20 cellular contexts compared by ENCODE assay signal in the genomic region with DNA sequence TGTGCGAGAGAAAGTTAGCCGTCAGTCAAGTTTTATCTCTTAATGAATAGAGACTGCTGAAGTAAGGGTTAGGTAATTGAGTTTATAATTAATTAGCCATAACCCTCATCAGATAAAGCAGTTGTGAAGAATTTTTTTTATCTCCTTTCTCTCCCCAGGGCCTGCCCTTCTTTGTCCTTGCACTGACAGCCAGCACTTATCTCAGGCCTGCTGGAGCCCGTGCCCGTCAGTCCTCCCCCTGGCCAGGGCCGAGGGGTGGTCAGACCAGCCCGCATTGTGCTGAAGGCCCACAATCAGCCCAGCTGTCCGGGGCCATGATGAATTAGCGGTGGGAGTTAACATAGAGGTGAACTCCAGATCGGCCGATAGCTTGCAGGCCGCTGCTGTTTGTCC.
DNase-seq lines count a peak whose midpoint lies in the region; ATAC-seq and TF ChIP-seq lines count a peak whose summit lies in the region.
"Had no signal": no experiment of that assay in that cellular context is flagged by ENCODE, and none has a peak within 500 bp of the region (broad histone marks: within the 10 kb centered on the region; RNA-seq: fewer than 3 reads in every experiment).

No MANE protein-coding gene starts in this region.

- H3K9me3 Mint-ChIP-seq in activated T-cell treated with anti-CD3 and anti-CD28 coated beads, Interleukin-2, amount 50 U/mL, for 24 hours: no peaks in the 10 kb centered on the region

- H3K4me3 ChIP-seq in ectodermal cell (ENCODE audit: insufficient read depth, low read depth, low read length): no peak overlapping the region
- no peak overlapping the region for H3K4me3 ChIP-seq in esophagus muscularis mucosa
- H3K4me3 ChIP-seq: MG63, Peyer's patch had no signal

- H3K27me3 ChIP-seq in ectodermal cell (ENCODE audit: control insufficient read depth, insufficient read depth, low read length, poor library complexity, severe bottlenecking) (no peaks in the 10 kb centered on the region), esophagus muscularis mucosa (no peaks in the 10 kb centered on the region)
- H3K27me3 ChIP-seq: MG63, Peyer's patch had no signal

- ATAC-seq in GM19452 (IDR thresholded peaks at IDR 0.05; ENCODE audit: unreplicated experiment): no peak
- ATAC-seq: HCT116 had no signal

- TF ChIP-seq EP300 in esophagus muscularis mucosa (IDR thresholded peaks at IDR 0.05): no peak

- no peak for TF ChIP-seq CTCF in esophagus muscularis mucosa (IDR thresholded peaks at IDR 0.05)

- intact Hi-C loops in esophagus muscularis mucosa (cut with DNase I): no loop called here

- peaks cover 3% of the 10 kb centered on the region for H3K27me3 Mint-ChIP-seq in activated T-cell treated with anti-CD3 and anti-CD28 coated beads, Interleukin-2, amount 50 U/mL, for 24 hours
- H3K27me3 Mint-ChIP-seq: CD4-positive, CD25-positive, alpha-beta regulatory T cell had no signal

- H3K4me1 ChIP-seq in ectodermal cell (ENCODE audit: control insufficient read depth, insufficient read depth, low read length) (peaks cover 20% of the 10 kb centered on the region), esophagus muscularis mucosa (peaks cover 0 to 4% (median 1%) of the 10 kb centered on the region in 4 donors)
- H3K4me1 ChIP-seq: Caco-2, Peyer's patch had no signal

- DNase-seq in SK-N-DZ (ENCODE audit: low spot score) (peak; percentile 37), mesenteric fat pad (ENCODE audit: low spot score) (peak; percentile 81), retina (peak; percentile 71), esophagus muscularis mucosa (ENCODE audit: extremely low spot score) (no peak)
- no peak for DNase-seq in activated T-cell treated with anti-CD3 and anti-CD28 coated beads, Interleukin-2, amount 50 U/mL, for 24 hours
- DNase-seq: Caco-2; CD4-positive, CD25-positive, alpha-beta regulatory T cell; DMS53; IMR-90; Karpas-422; MG63; NCI-H1092; NCI-H2107; NCI-H226; NCI-H524 treated with DMSO at 0.1 percent for 48 hours; Peyer's patch; SHP77 had no signal

- H3K36me3 Mint-ChIP-seq in activated T-cell treated with anti-CD3 and anti-CD28 coated beads, Interleukin-2, amount 50 U/mL, for 24 hours (ENCODE audit: low read depth): no peaks in the 10 kb centered on the region
- H3K36me3 Mint-ChIP-seq: CD4-positive, CD25-positive, alpha-beta regulatory T cell had no signal

- no peak for TF ChIP-seq POLR2A in esophagus muscularis mucosa (IDR thresholded peaks at IDR 0.05; ENCODE audit: low read depth)

- WGBS in ectodermal cell, 2 experiments: 53 to 61% methylated on average over 11 of the region's 11 CpGs
- WGBS in esophagus muscularis mucosa: 78% methylated on average over 11 of the region's 11 CpGs

- H3K9me3 ChIP-seq in ectodermal cell (ENCODE audit: control insufficient read depth, low read length) (no peaks in the 10 kb centered on the region), esophagus muscularis mucosa (no peaks in the 10 kb centered on the region)
- H3K9me3 ChIP-seq: Caco-2, MG63, Peyer's patch had no signal

- no peaks in the 10 kb centered on the region for H3K36me3 ChIP-seq in ectodermal cell (ENCODE audit: control insufficient read depth, insufficient read depth, low read length)
- H3K36me3 ChIP-seq in esophagus muscularis mucosa: peaks cover 0 to 5% (median 0%) of the 10 kb centered on the region in 4 donors
- H3K36me3 ChIP-seq: MG63 had no signal

- H3K27ac Mint-ChIP-seq in activated T-cell treated with anti-CD3 and anti-CD28 coated beads, Interleukin-2, amount 50 U/mL, for 24 hours: no peak overlapping the region
- H3K27ac Mint-ChIP-seq: CD4-positive, CD25-positive, alpha-beta regulatory T cell had no signal

- no peak overlapping the region for H3K4me3 Mint-ChIP-seq in activated T-cell treated with anti-CD3 and anti-CD28 coated beads, Interleukin-2, amount 50 U/mL, for 24 hours
- H3K4me3 Mint-ChIP-seq: CD4-positive, CD25-positive, alpha-beta regulatory T cell had no signal

- H3K4me1 Mint-ChIP-seq in activated T-cell treated with anti-CD3 and anti-CD28 coated beads, Interleukin-2, amount 50 U/mL, for 24 hours (ENCODE audit: low read depth): no peaks in the 10 kb centered on the region
- H3K4me1 Mint-ChIP-seq: CD4-positive, CD25-positive, alpha-beta regulatory T cell had no signal

- H3K27ac ChIP-seq in ectodermal cell (ENCODE audit: insufficient read depth, low read depth, low read length, poor library complexity, severe bottlenecking) (peak overlapping the region; percentile 66), esophagus muscularis mucosa (replicated peaks in 1 of 4) (no peak overlapping the region)
- H3K27ac ChIP-seq: Peyer's patch had no signal

Comparison
In these comparisons a context has a peak if more than half of its experiments do, and no peak if none do; other contexts are left out.
1. DNase-seq: peak in SK-N-DZ (single experiment), mesenteric fat pad (single experiment) and retina (single experiment); none in activated T-cell treated with anti-CD3 and anti-CD28 coated beads, Interleukin-2, amount 50 U/mL, for 24 hours (single experiment) and esophagus muscularis mucosa (single experiment).